8 cellular contexts compared by ENCODE assay signal in genomic region chr17:49708515-49709161, GRCh38. TPM values are rescaled to one million over a fixed set of nuclear protein-coding genes. Genes with fewer than 3 reads are reported as not detected.
DNase-seq lines count a peak whose midpoint lies in the region; ATAC-seq, FAIRE-seq and TF ChIP-seq lines count a peak whose summit lies in the region.

No MANE protein-coding gene starts in this region.

- peak overlapping the region; percentile 14 for H3K27ac ChIP-seq in CD4-positive, alpha-beta T cell (ENCODE audit: low read depth, low read length)
- H3K27ac ChIP-seq in HepG2 (ENCODE audit: extremely low read length, insufficient read depth, low read length): no peak overlapping the region

- DNase-seq in CD4-positive, alpha-beta T cell: peak in 1 of 10 experiments; percentile 11
- no peak for DNase-seq in Jurkat, Clone E6-1 (ENCODE audit: low read depth, low spot score)
- DNase-seq in adipocyte (ENCODE audit: low read depth) (no peak), HepG2 (ENCODE audit: low spot score) (no peak), type B pancreatic cell (ENCODE audit: extremely low spot score, unreplicated experiment) (no peak), NCI-H1092 (lab: John Stamatoyannopoulos, UW) (no peak)
- no peak for DNase-seq in stimulated activated CD4-positive, alpha-beta T cell treated with anti-CD3 and anti-CD28 coated beads, Interleukin-4, amount 100 ng/mL, for 4 hours

- H3K4me1 ChIP-seq in adipocyte (ENCODE audit: control insufficient read depth, insufficient read depth, low read length): peaks cover 26% of the 10 kb centered on the region
- H3K4me1 ChIP-seq in HepG2 (ENCODE audit: insufficient read depth, low read length): peaks cover 51% of the 10 kb centered on the region

- TF ChIP-seq POLR2A in HepG2 (IDR thresholded peaks at IDR 0.05; ENCODE audit: insufficient read depth in 1 of 2, low read depth in 2 of 2, low read length in 2 of 2): no peak

- H3K36me3 Mint-ChIP-seq in CD4-positive, alpha-beta T cell (ENCODE audit: low read depth): peaks cover 81% of the 10 kb centered on the region
- H3K36me3 Mint-ChIP-seq in type B pancreatic cell: peaks cover 7% of the 10 kb centered on the region

- no peaks in the 10 kb centered on the region for H3K9me3 ChIP-seq in CD4-positive, alpha-beta T cell (ENCODE audit: control insufficient read depth, low read length)
- no peaks in the 10 kb centered on the region for H3K9me3 ChIP-seq in adipocyte (ENCODE audit: control insufficient read depth, low read length)
- no peaks in the 10 kb centered on the region for H3K9me3 ChIP-seq in HepG2 (ENCODE audit: low read length)

- no peak overlapping the region for H2AFZ ChIP-seq in HepG2 (ENCODE audit: low read length)

- H3K4me3 ChIP-seq in Jurkat, Clone E6-1 (ENCODE audit: low read length): peak overlapping the region; percentile 36
- peak overlapping the region; percentile 94 for H3K4me3 ChIP-seq in adipocyte (ENCODE audit: low read length)
- peak overlapping the region; percentile 23 to 83 (median 38); a peak in 4 of 6 replicates for H3K4me3 ChIP-seq in HepG2 (replicated peaks in 1 of 3; ENCODE audit: insufficient read depth in 1 of 3, low read depth in 2 of 3, low read length in 3 of 3)

- no peaks in the 10 kb centered on the region for H3K9me3 Mint-ChIP-seq in CD4-positive, alpha-beta T cell
- no peaks in the 10 kb centered on the region for H3K9me3 Mint-ChIP-seq in type B pancreatic cell

- peak overlapping the region; percentile 72 for H3K4me2 ChIP-seq in HepG2 (ENCODE audit: low read depth, low read length)

- ATAC-seq in CD4-positive, alpha-beta T cell (ENCODE audit: poor library complexity): peak; percentile 7
- ATAC-seq in HepG2: no peak
- ATAC-seq in GM18861 (IDR thresholded peaks at IDR 0.05; ENCODE audit: unreplicated experiment): no peak

- TF ChIP-seq EP300 in HepG2 (IDR thresholded peaks at IDR 0.05; ENCODE audit: low read depth in 2 of 2, low read length in 2 of 2) (no peak), HepG2 (CRISPR knock-in tag; IDR thresholded peaks at IDR 0.05; ENCODE audit: borderline replicate concordance) (peak; percentile 1; the same call in 1 of the 2 replicates)

- BruUV-seq in HepG2 (replicated peaks; lab: Mats Ljungman, UMichigan): TSS peak; percentile 48

- H3K79me2 ChIP-seq in HepG2 (ENCODE audit: insufficient read depth, low read length): peaks cover 21% of the 10 kb centered on the region

- no peaks in the 10 kb centered on the region for H3K27me3 Mint-ChIP-seq in CD4-positive, alpha-beta T cell
- no peaks in the 10 kb centered on the region for H3K27me3 Mint-ChIP-seq in type B pancreatic cell

- peak overlapping the region; percentile 95 for H3K9ac ChIP-seq in adipocyte (ENCODE audit: low read length)
- H3K9ac ChIP-seq in HepG2 (ENCODE audit: insufficient read depth, low read depth, low read length): peak overlapping the region; percentile 19; the same call in 1 of the 2 replicates

- H3K4me3 Mint-ChIP-seq in CD4-positive, alpha-beta T cell: peak overlapping the region; percentile 99
- H3K4me3 Mint-ChIP-seq in type B pancreatic cell: peak overlapping the region; percentile 96

- no peak for TF ChIP-seq RAD21 in HepG2 (CRISPR knock-in tag; IDR thresholded peaks at IDR 0.05)

- 73% methylated on average over 14 of the region's 14 CpGs for WGBS in HepG2 (ENCODE audit: low lambda C conversion rate)

- POLR2A ChIA-PET in CD4-positive, alpha-beta T cell (lab: Charles Lee): interaction anchor here (0.7 to 3.5 kb wide), 27 partner anchors 8 to 764 kb away, joined by 3 to 77 read pairs (median 7); partner anchors contain the start of genes FAM117A, KAT7 and SPOP
- POLR2A ChIA-PET in HepG2 (lab: Yijun Ruan, JAX): interaction anchor here (0.7 to 2.7 kb wide), 13 partner anchors 10 to 294 kb away, joined by 3 to 46 read pairs (median 4); partner anchors contain the start of genes FAM117A, KAT7, PHB1 and SPOP

- peaks cover 49% of the 10 kb centered on the region for H3K4me1 Mint-ChIP-seq in CD4-positive, alpha-beta T cell (ENCODE audit: low read depth)
- peaks cover 11% of the 10 kb centered on the region for H3K4me1 Mint-ChIP-seq in type B pancreatic cell (ENCODE audit: unreplicated experiment)

- intact Hi-C loops in CD4-positive, alpha-beta T cell (cut with DNase I, micrococcal nuclease): loop anchor here (1.0 to 10.0 kb wide), 9 partner anchors 30 to 386 kb away; partner anchors contain the start of genes FAM117A (in 2 of the 2), KAT7 (in 2 of the 2), DLX3 (in 1 of the 2) and PDK2 (in 1 of the 2)
- intact Hi-C loops in HepG2 (cut with micrococcal nuclease; ENCODE audit: unreplicated experiment): loop anchor here (1.0 to 5.0 kb wide), 3 partner anchors 71 to 289 kb away; partner anchors contain the start of gene DLX3

- CTCF ChIA-PET in CD4-positive, alpha-beta T cell (lab: Charles Lee): interaction anchor here (0.7 to 5.3 kb wide), 23 partner anchors 8 to 141 kb away, joined by 3 to 67 read pairs (median 5); partner anchors contain the start of genes FAM117A and KAT7
- CTCF ChIA-PET in HepG2 (lab: Yijun Ruan, JAX; ENCODE audit: low intra/inter-chr PET ratio, low total read pairs): interaction anchor here (1.0 to 2.5 kb wide), 3 partner anchors 133 to 141 kb away, joined by 3 to 11 read pairs (median 6); partner anchors contain the start of gene NXPH3

- no peaks in the 10 kb centered on the region for H3K27me3 ChIP-seq in CD4-positive, alpha-beta T cell (ENCODE audit: control insufficient read depth, insufficient read depth, low read length)
- H3K27me3 ChIP-seq in adipocyte (replicated peaks; ENCODE audit: control insufficient read depth, insufficient read depth, low read length) (no peaks in the 10 kb centered on the region), HepG2 (ENCODE audit: control insufficient read depth in 1 of 2, insufficient read depth in 2 of 2, low read length in 2 of 2) (no peaks in the 10 kb centered on the region; a peak in 1 of 5 replicates)

- TF ChIP-seq CTCF in CD4-positive, alpha-beta T cell (IDR thresholded peaks at IDR 0.05): peak; percentile 42
- TF ChIP-seq CTCF in HepG2 (CRISPR knock-in tag; IDR thresholded peaks at IDR 0.05): no peak
- peak; percentile 11 for TF ChIP-seq CTCF in type B pancreatic cell (conservative IDR thresholded peaks at IDR 0.05)

- peaks cover 34% of the 10 kb centered on the region for H3K36me3 ChIP-seq in adipocyte (ENCODE audit: control insufficient read depth, insufficient read depth, low read length, severe bottlenecking)
- peaks cover 8 to 20% of the 10 kb centered on the region in 2 experiments for H3K36me3 ChIP-seq in HepG2 (replicated peaks in 1 of 2; ENCODE audit: control insufficient read depth in 1 of 2, insufficient read depth in 2 of 2, low read length in 2 of 2)

- in situ Hi-C loops in HepG2 (cut with HindIII; ENCODE audit: extremely low pct_ligation_motif_present, low pct_unique_long_range_greater_than_20kb): loop anchor here (5.0 to 10.0 kb wide), 2 partner anchors 274 to 289 kb away; partner anchors contain the start of gene DLX3

- peak overlapping the region; percentile 87 for H3K27ac Mint-ChIP-seq in CD4-positive, alpha-beta T cell
- peak overlapping the region; percentile 99 for H3K27ac Mint-ChIP-seq in type B pancreatic cell

- H4K20me1 ChIP-seq in HepG2 (ENCODE audit: insufficient read depth, low read length): 0 out of 2 replicates have a peak, but pooled peaks cover under 1% of the 10 kb centered on the region

- FAIRE-seq in HepG2 (lab: Jason Lieb, UNC): no peak

RNA-seq across cellular contexts. Expression of gene SLC35B1, which starts 0.9 kb away (rescaled TPM):
- 10 to 100 TPM; 44.0 to 46.8 TPM for total RNA-seq in CD4-positive, alpha-beta T cell
- 95.8 TPM for polyA plus RNA-seq in Jurkat, Clone E6-1 (2012; ENCODE audit: insufficient read depth, insufficient read length)
- 67.0 and 113 TPM in 2 replicates for total RNA-seq in HepG2 (2016; rRNA removed; fragmentation: Illumina TruSeq; extraction: Trizol)
- total RNA-seq in HepG2 (2016; cell fraction: cytosol; rRNA removed; fragmentation: Illumina TruSeq; extraction: Trizol; ENCODE audit: low read depth): 128 and 146 TPM in 2 replicates
- total RNA-seq in HepG2 (2016; cell fraction: insoluble cytoplasmic fraction; rRNA removed; fragmentation: Illumina TruSeq; extraction: Trizol): 68.0 and 117 TPM in 2 replicates
- 115 and 123 TPM in 2 replicates for total RNA-seq in HepG2 (2016; cell fraction: membrane; rRNA removed; fragmentation: Illumina TruSeq; extraction: Trizol)
- total RNA-seq in HepG2 (2016; cell fraction: nucleus; rRNA removed; fragmentation: Illumina TruSeq; extraction: Trizol): 105 and 117 TPM in 2 replicates
- 83.6 and 99.6 TPM in 2 replicates for polyA plus RNA-seq in HepG2 (2011; rRNA removed)
- 70.6 and 97.9 TPM in 2 replicates for polyA plus RNA-seq in HepG2 (2011; cell fraction: cytosol; rRNA removed)
- polyA plus RNA-seq in HepG2 (2011; cell fraction: nucleus; rRNA removed): 79.1 and 84.2 TPM in 2 replicates
- polyA plus RNA-seq in HepG2 (2012): 60.8 and 61.5 TPM in 2 replicates
- polyA plus RNA-seq in HepG2 (2016; cell fraction: cytosol; fragmentation: Illumina TruSeq; extraction: Trizol; ENCODE audit: low read depth): 123 and 149 TPM in 2 replicates
- 70.3 and 81.2 TPM in 2 replicates for polyA plus RNA-seq in HepG2 (2016; cell fraction: insoluble cytoplasmic fraction; fragmentation: Illumina TruSeq; extraction: Trizol; ENCODE audit: low read depth)
- 114 and 119 TPM in 2 replicates for polyA plus RNA-seq in HepG2 (2016; cell fraction: membrane; fragmentation: Illumina TruSeq; extraction: Trizol; ENCODE audit: low read depth)
- 186 and 193 TPM in 2 replicates for polyA plus RNA-seq in HepG2 (2016; cell fraction: nucleus; fragmentation: Illumina TruSeq; extraction: Trizol; ENCODE audit: insufficient read depth, low read depth)
- polyA minus RNA-seq in HepG2 (2011; rRNA and poly(A)+ RNA removed; ENCODE audit: low replicate concordance): 81.3 and 114 TPM in 2 replicates
- polyA minus RNA-seq in HepG2 (2011; cell fraction: cytosol; rRNA and poly(A)+ RNA removed): 27.6 and 41.2 TPM in 2 replicates
- 67.3 and 71.3 TPM in 2 replicates for polyA minus RNA-seq in HepG2 (2011; cell fraction: nucleus; rRNA and poly(A)+ RNA removed)
- 65.2 and 71.7 TPM in 2 replicates for total RNA-seq in type B pancreatic cell (ENCODE audit: low replicate concordance)

RNA-seq across cellular contexts. Expression of gene SPOP, which starts 30.7 kb away (rescaled TPM):
- 10 to 100 TPM; 38.7 to 41.5 TPM for total RNA-seq in CD4-positive, alpha-beta T cell
- polyA plus RNA-seq in Jurkat, Clone E6-1 (2012; ENCODE audit: insufficient read depth, insufficient read length): 50.8 TPM
- total RNA-seq in HepG2 (2016; rRNA removed; fragmentation: Illumina TruSeq; extraction: Trizol) (60.8 and 79.4 TPM in 2 replicates), type B pancreatic cell (ENCODE audit: low replicate concordance) (50.5 and 67.7 TPM in 2 replicates)
- total RNA-seq in HepG2 (2016; cell fraction: cytosol; rRNA removed; fragmentation: Illumina TruSeq; extraction: Trizol; ENCODE audit: low read depth): 19.9 and 21.7 TPM in 2 replicates
- 63.3 and 71.0 TPM in 2 replicates for total RNA-seq in HepG2 (2016; cell fraction: insoluble cytoplasmic fraction; rRNA removed; fragmentation: Illumina TruSeq; extraction: Trizol)
- total RNA-seq in HepG2 (2016; cell fraction: membrane; rRNA removed; fragmentation: Illumina TruSeq; extraction: Trizol): 43.8 and 45.3 TPM in 2 replicates
- 46.2 and 51.9 TPM in 2 replicates for total RNA-seq in HepG2 (2016; cell fraction: nucleus; rRNA removed; fragmentation: Illumina TruSeq; extraction: Trizol)
- 52.8 and 53.9 TPM in 2 replicates for polyA plus RNA-seq in HepG2 (2011; rRNA removed)
- polyA plus RNA-seq in HepG2 (2011; cell fraction: cytosol; rRNA removed): 26.8 and 29.2 TPM in 2 replicates
- 30.1 and 34.8 TPM in 2 replicates for polyA plus RNA-seq in HepG2 (2011; cell fraction: nucleus; rRNA removed)
- polyA plus RNA-seq in HepG2 (2012): 43.7 and 44.1 TPM in 2 replicates
- 9.7 and 11.5 TPM in 2 replicates for polyA plus RNA-seq in HepG2 (2016; cell fraction: cytosol; fragmentation: Illumina TruSeq; extraction: Trizol; ENCODE audit: low read depth)
- polyA plus RNA-seq in HepG2 (2016; cell fraction: insoluble cytoplasmic fraction; fragmentation: Illumina TruSeq; extraction: Trizol; ENCODE audit: low read depth): 61.1 and 61.7 TPM in 2 replicates
- polyA plus RNA-seq in HepG2 (2016; cell fraction: membrane; fragmentation: Illumina TruSeq; extraction: Trizol; ENCODE audit: low read depth): 21.7 and 24.5 TPM in 2 replicates
- polyA plus RNA-seq in HepG2 (2016; cell fraction: nucleus; fragmentation: Illumina TruSeq; extraction: Trizol; ENCODE audit: insufficient read depth, low read depth): 48.8 and 52.8 TPM in 2 replicates
- 81.2 and 98.5 TPM in 2 replicates for polyA minus RNA-seq in HepG2 (2011; rRNA and poly(A)+ RNA removed; ENCODE audit: low replicate concordance)
- polyA minus RNA-seq in HepG2 (2011; cell fraction: cytosol; rRNA and poly(A)+ RNA removed): 39.3 and 41.6 TPM in 2 replicates
- polyA minus RNA-seq in HepG2 (2011; cell fraction: nucleus; rRNA and poly(A)+ RNA removed): 61.2 and 77.8 TPM in 2 replicates

RNA-seq across cellular contexts. Expression of gene FAM117A, which starts 55.3 kb away (rescaled TPM):
- total RNA-seq in CD4-positive, alpha-beta T cell: 10 to 100 TPM; 23.2 to 26.5 TPM
- polyA plus RNA-seq in Jurkat, Clone E6-1 (2012; ENCODE audit: insufficient read depth, insufficient read length): 30.8 TPM
- total RNA-seq in HepG2 (2016; rRNA removed; fragmentation: Illumina TruSeq; extraction: Trizol) (12.1 and 12.3 TPM in 2 replicates), type B pancreatic cell (ENCODE audit: low replicate concordance) (8.4 and 13.0 TPM in 2 replicates)
- 10.9 and 12.0 TPM in 2 replicates for total RNA-seq in HepG2 (2016; cell fraction: cytosol; rRNA removed; fragmentation: Illumina TruSeq; extraction: Trizol; ENCODE audit: low read depth)
- total RNA-seq in HepG2 (2016; cell fraction: insoluble cytoplasmic fraction; rRNA removed; fragmentation: Illumina TruSeq; extraction: Trizol): 9.9 and 12.6 TPM in 2 replicates
- 21.3 and 21.9 TPM in 2 replicates for total RNA-seq in HepG2 (2016; cell fraction: membrane; rRNA removed; fragmentation: Illumina TruSeq; extraction: Trizol)
- total RNA-seq in HepG2 (2016; cell fraction: nucleus; rRNA removed; fragmentation: Illumina TruSeq; extraction: Trizol): 8.1 and 8.9 TPM in 2 replicates
- polyA plus RNA-seq in HepG2 (2011; rRNA removed): 19.8 and 22.0 TPM in 2 replicates
- 11.4 and 15.9 TPM in 2 replicates for polyA plus RNA-seq in HepG2 (2011; cell fraction: cytosol; rRNA removed)
- 17.2 and 20.5 TPM in 2 replicates for polyA plus RNA-seq in HepG2 (2011; cell fraction: nucleus; rRNA removed)
- 11.3 and 12.2 TPM in 2 replicates for polyA plus RNA-seq in HepG2 (2012)
- polyA plus RNA-seq in HepG2 (2016; cell fraction: cytosol; fragmentation: Illumina TruSeq; extraction: Trizol; ENCODE audit: low read depth): 19.0 and 20.2 TPM in 2 replicates
- polyA plus RNA-seq in HepG2 (2016; cell fraction: insoluble cytoplasmic fraction; fragmentation: Illumina TruSeq; extraction: Trizol; ENCODE audit: low read depth): 19.2 and 23.6 TPM in 2 replicates
- 28.9 and 33.3 TPM in 2 replicates for polyA plus RNA-seq in HepG2 (2016; cell fraction: membrane; fragmentation: Illumina TruSeq; extraction: Trizol; ENCODE audit: low read depth)
- polyA plus RNA-seq in HepG2 (2016; cell fraction: nucleus; fragmentation: Illumina TruSeq; extraction: Trizol; ENCODE audit: insufficient read depth, low read depth): 20.1 and 22.1 TPM in 2 replicates
- polyA minus RNA-seq in HepG2 (2011; rRNA and poly(A)+ RNA removed; ENCODE audit: low replicate concordance): 32.1 TPM in 1 of 2 replicates, not detected in the other
- polyA minus RNA-seq in HepG2 (2011; cell fraction: cytosol; rRNA and poly(A)+ RNA removed): 6.7 and 8.0 TPM in 2 replicates
- 7.9 and 8.7 TPM in 2 replicates for polyA minus RNA-seq in HepG2 (2011; cell fraction: nucleus; rRNA and poly(A)+ RNA removed)

Comparison
In these comparisons a context has a peak if more than half of its experiments do, and no peak if none do; other contexts are left out.
1. H3K4me3 ChIP-seq: peak in every context shown above with its lines; median percentile 94 in adipocyte; 38 in HepG2; 36 in Jurkat, Clone E6-1.